In genomic region chrX:131729295-131729694, GRCh38 we compare ENCODE assay signal across 10 cellular contexts.
DNase-seq lines count a peak whose midpoint lies in the region; ATAC-seq and FAIRE-seq lines count a peak whose summit lies in the region.
"Had no signal": no experiment of that assay in that cellular context is flagged by ENCODE, and none has a peak within 500 bp of the region (broad histone marks: within the 10 kb centered on the region; RNA-seq: fewer than 3 reads in every experiment).

No MANE protein-coding gene starts in this region.

- peak; percentile 63 for FAIRE-seq in endometrium (lab: Jason Lieb, UNC)

- ATAC-seq in GM21528 (IDR thresholded peaks at IDR 0.05; ENCODE audit: low FRiP score, unreplicated experiment): no peak
- no peak for ATAC-seq in GM19397 (IDR thresholded peaks at IDR 0.05; ENCODE audit: unreplicated experiment)

- peak overlapping the region; percentile 89 for H3K27ac ChIP-seq in temporal lobe (ENCODE audit: low read depth, low read length)
- H3K27ac ChIP-seq: neutrophil had no signal

- peak; percentile 59 for DNase-seq in activated CD4-positive, CD25-positive, alpha-beta regulatory T cell treated with anti-CD3 and anti-CD28 coated beads, Interleukin-2, amount 50 U/mL, for 72 hours
- DNase-seq in activated CD4-positive, CD25-positive, alpha-beta regulatory T cell (lab: John Stamatoyannopoulos, UW): no peak
- DNase-seq in NCI-H187 (lab: John Stamatoyannopoulos, UW): peak; percentile 78 to 86
- no peak for DNase-seq in NCI-H128 (lab: John Stamatoyannopoulos, UW; ENCODE audit: unreplicated experiment)
- DNase-seq: ACHN had no signal

Comparison
In these comparisons a context has a peak if more than half of its experiments do, and no peak if none do; other contexts are left out.
1. DNase-seq: peak in activated CD4-positive, CD25-positive, alpha-beta regulatory T cell treated with anti-CD3 and anti-CD28 coated beads, Interleukin-2, amount 50 U/mL, for 72 hours (single experiment) and NCI-H187 (2 of 2); none in activated CD4-positive, CD25-positive, alpha-beta regulatory T cell (0 of 4) and NCI-H128 (single experiment).